In the genomic region with DNA sequence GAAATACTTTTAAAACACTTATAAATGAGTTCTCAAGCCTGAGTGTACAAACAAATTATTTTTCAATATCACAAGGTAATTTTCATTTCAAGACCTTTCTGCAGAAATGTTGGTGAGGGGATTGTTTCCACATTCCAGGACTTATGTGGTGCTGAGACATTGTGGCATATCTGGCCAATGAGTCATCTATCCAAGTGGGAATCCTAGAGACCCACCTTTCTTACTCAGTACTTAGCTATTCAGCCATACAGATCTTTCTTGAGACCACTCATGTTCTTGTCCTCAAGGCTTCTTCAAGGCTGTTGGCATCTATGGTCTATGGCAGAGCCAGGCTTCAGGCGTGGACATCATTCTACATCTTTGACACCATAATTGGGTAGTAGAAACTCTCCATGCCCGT, we compare ENCODE assay signal across 1 cellular context.
TF ChIP-seq lines count a peak whose summit lies in the region.

No MANE protein-coding gene starts in this region.

TF ChIP-seq in GM23338, 12 proteins besides CTCF, POLR2A, EP300 and RAD21 (continued from another document):
- TF ChIP-seq REST (IDR thresholded peaks at IDR 0.05; ENCODE audit: unreplicated experiment) = no peak
- no peak for TF ChIP-seq ZNF331 (CRISPR knock-in tag; IDR thresholded peaks at IDR 0.05; ENCODE audit: low read depth)
- TF ChIP-seq JUNB (IDR thresholded peaks at IDR 0.05; ENCODE audit: unreplicated experiment) = no peak
- no peak for TF ChIP-seq ZNF462 (CRISPR knock-in tag; IDR thresholded peaks at IDR 0.05)
- TF ChIP-seq ZNF114 (CRISPR knock-in tag; IDR thresholded peaks at IDR 0.05) = no peak
- TF ChIP-seq NANOG (IDR thresholded peaks at IDR 0.05; ENCODE audit: borderline replicate concordance) = no peak
- no peak for TF ChIP-seq EZH2 (IDR thresholded peaks at IDR 0.05; ENCODE audit: low read depth, unreplicated experiment)
